In genomic region chr11:45073575-45074225, GRCh38 we compare ENCODE assay signal across 16 cellular contexts.
A peak's percentile ranks its signal among the peaks of the same experiment; 100 is the strongest.
DNase-seq lines count a peak whose midpoint lies in the region; ATAC-seq, FAIRE-seq and TF ChIP-seq lines count a peak whose summit lies in the region.
"Had no signal": no experiment of that assay in that cellular context is flagged by ENCODE, and none has a peak within 500 bp of the region (broad histone marks: within the 10 kb centered on the region; RNA-seq: fewer than 3 reads in every experiment).

No MANE protein-coding gene starts in this region.

- no peaks in the 10 kb centered on the region for H3K36me3 Mint-ChIP-seq in natural killer cell

- H3K4me1 ChIP-seq in stomach, result peaks cover 0 to 8% (median 0%) of the 10 kb centered on the region in 4 donors

- H3K27ac ChIP-seq in stomach, result no peak overlapping the region
- H3K27ac ChIP-seq: vagina had no signal

- no peak overlapping the region for H3K27ac Mint-ChIP-seq in natural killer cell
- H3K27ac Mint-ChIP-seq: H9; T-helper 2 cell treated with Interferon-gamma antibody and Interleukin-4, amounts not matched to agents 5 μg/mL and 100 μg/mL, for 36 hours had no signal

- peak; percentile 58 for ATAC-seq in GM19452 (IDR thresholded peaks at IDR 0.05; ENCODE audit: unreplicated experiment)
- peak in 2 of 3 donors; percentile 84 to 89 for ATAC-seq in natural killer cell
- no peak for ATAC-seq in HG02970 (IDR thresholded peaks at IDR 0.05; ENCODE audit: low FRiP score, unreplicated experiment)

- H3K4me3 Mint-ChIP-seq in natural killer cell, result no peak overlapping the region
- H3K4me3 Mint-ChIP-seq: H9; T-helper 2 cell treated with Interferon-gamma antibody and Interleukin-4, amounts not matched to agents 5 μg/mL and 100 μg/mL, for 36 hours had no signal

- intact Hi-C loops in natural killer cell (cut with micrococcal nuclease) (no loop called here), stomach (cut with DNase I; ENCODE audit: low total_unique reads) (no loop called here)

- DNase-seq in activated CD8-positive, alpha-beta memory T cell treated with anti-CD3 and anti-CD28 coated beads for 24 hours, result peak; percentile 69
- no peak for DNase-seq in activated CD8-positive, alpha-beta memory T cell treated with anti-CD3 and anti-CD28 coated beads, Interleukin-2, amount 50 U/mL, for 48 hours
- DNase-seq in bronchial epithelial cell (ENCODE audit: low read depth), result peak; percentile 7
- no peak for DNase-seq in natural killer cell
- DNase-seq in stomach, result no peak
- DNase-seq in AG08395 (ENCODE audit: low spot score), result no peak
- DNase-seq: ACHN; aorta; DMS153; effector CD8-positive, alpha-beta T cell; H9; NCI-H226 had no signal

- peaks cover 6 to 25% of the 10 kb centered on the region in 2 donors for H3K27me3 Mint-ChIP-seq in natural killer cell (ENCODE audit: low read depth in 2 of 2)

- no peak for TF ChIP-seq EP300 in stomach (IDR thresholded peaks at IDR 0.05)

- H3K9me3 ChIP-seq in stomach, result no peaks in the 10 kb centered on the region
- H3K9me3 ChIP-seq: vagina had no signal

- H3K4me3 ChIP-seq in bronchial epithelial cell (ENCODE audit: low read depth, low read length), result no peak overlapping the region
- no peak overlapping the region for H3K4me3 ChIP-seq in stomach
- H3K4me3 ChIP-seq: vagina had no signal

- peaks cover 2% of the 10 kb centered on the region for H3K27me3 ChIP-seq in bronchial epithelial cell (ENCODE audit: control insufficient read depth, insufficient read depth, low read length)
- no peaks in the 10 kb centered on the region for H3K27me3 ChIP-seq in stomach
- H3K27me3 ChIP-seq: vagina had no signal

- 48 to 71% (median 63%) methylated on average over 6 to 13 of the region's 13 CpGs for WGBS in stomach, 5 donors

- TF ChIP-seq CTCF in bronchial epithelial cell (IDR thresholded peaks at IDR 0.05; ENCODE audit: insufficient read depth, low read length, severe bottlenecking) (no peak), natural killer cell (IDR thresholded peaks at IDR 0.05) (no peak), stomach (IDR thresholded peaks at IDR 0.05) (no peak)

- H3K36me3 ChIP-seq in bronchial epithelial cell (ENCODE audit: control insufficient read depth, insufficient read depth, low read length) (no peaks in the 10 kb centered on the region), stomach (no peaks in the 10 kb centered on the region)
- H3K36me3 ChIP-seq: vagina had no signal

- TF ChIP-seq POLR2A in stomach (IDR thresholded peaks at IDR 0.05), result no peak

- no peak for FAIRE-seq in bronchial epithelial cell (lab: Jason Lieb, UNC)

- H3K4me1 Mint-ChIP-seq in natural killer cell, result peaks cover 12 to 33% of the 10 kb centered on the region in 2 donors

- H3K9me3 Mint-ChIP-seq in natural killer cell, result no peaks in the 10 kb centered on the region
- H3K9me3 Mint-ChIP-seq: H9; T-helper 2 cell treated with Interferon-gamma antibody and Interleukin-4, amounts not matched to agents 5 μg/mL and 100 μg/mL, for 36 hours had no signal

Comparison
In these comparisons a context has a peak if more than half of its experiments do, and no peak if none do; other contexts are left out.
1. DNase-seq: peak in activated CD8-positive, alpha-beta memory T cell treated with anti-CD3 and anti-CD28 coated beads for 24 hours (single experiment) and bronchial epithelial cell (single experiment); none in activated CD8-positive, alpha-beta memory T cell treated with anti-CD3 and anti-CD28 coated beads, Interleukin-2, amount 50 U/mL, for 48 hours (single experiment), natural killer cell (single experiment), stomach (single experiment) and AG08395 (single experiment).